8 cellular contexts compared by ENCODE assay signal in genomic region chr5:43627028-43627427, GRCh38. TPM values are rescaled to one million over a fixed set of nuclear protein-coding genes. Genes with fewer than 3 reads are reported as not detected.
DNase-seq lines count a peak whose midpoint lies in the region; FAIRE-seq and TF ChIP-seq lines count a peak whose summit lies in the region.

No MANE protein-coding gene starts in this region.

- no peak overlapping the region for H3K4me3 ChIP-seq in endodermal cell (ENCODE audit: low read length)

- intact Hi-C loops in activated CD4-positive, alpha-beta T cell treated with anti-CD3 and anti-CD28 coated beads, Interleukin-2, amount 10 ng/mL, durations not matched to agents 24 days and 14 days (cut with micrococcal nuclease), result no loop called here

- H3K9me3 Mint-ChIP-seq in endodermal cell (no peaks in the 10 kb centered on the region), nephron progenitor cell (no peaks in the 10 kb centered on the region)
- H3K9me3 Mint-ChIP-seq in activated T-cell treated with anti-CD3 and anti-CD28 coated beads, Interleukin-2, amount 50 U/mL, for 24 hours, result no peaks in the 10 kb centered on the region
- no peaks in the 10 kb centered on the region for H3K9me3 Mint-ChIP-seq in activated CD4-positive, alpha-beta T cell treated with anti-CD3 and anti-CD28 coated beads, Interleukin-2, amount 10 ng/mL, durations not matched to agents 24 days and 14 days

- peak; percentile 38 to 46 for DNase-seq in AML-193 (lab: John Stamatoyannopoulos, UW)
- DNase-seq in H4 (ENCODE audit: low spot score), result peak; percentile 78
- DNase-seq in NOMO-1 treated with DMSO at 0.1 percent for 48 hours (lab: John Stamatoyannopoulos, UW; ENCODE audit: unreplicated experiment), result peak; percentile 45
- DNase-seq in endodermal cell, result peak; percentile 88
- peak; percentile 26 for DNase-seq in nephron progenitor cell
- DNase-seq in activated T-cell treated with anti-CD3 and anti-CD28 coated beads, Interleukin-2, amount 50 U/mL, for 24 hours, result no peak
- DNase-seq in activated CD4-positive, alpha-beta T cell treated with anti-CD3 and anti-CD28 coated beads, Interleukin-2, amount 10 ng/mL, durations not matched to agents 24 days and 14 days, result no peak
- DNase-seq in GM19239 (ENCODE audit: insufficient read length, low spot score), result no peak

- no peaks in the 10 kb centered on the region for H3K27me3 Mint-ChIP-seq in endodermal cell (ENCODE audit: insufficient read depth)
- H3K27me3 Mint-ChIP-seq in nephron progenitor cell (ENCODE audit: low read depth, poor library complexity), result no peaks in the 10 kb centered on the region
- no peaks in the 10 kb centered on the region for H3K27me3 Mint-ChIP-seq in activated T-cell treated with anti-CD3 and anti-CD28 coated beads, Interleukin-2, amount 50 U/mL, for 24 hours
- no peaks in the 10 kb centered on the region for H3K27me3 Mint-ChIP-seq in activated CD4-positive, alpha-beta T cell treated with anti-CD3 and anti-CD28 coated beads, Interleukin-2, amount 10 ng/mL, durations not matched to agents 24 days and 14 days

- H3K4me1 Mint-ChIP-seq in endodermal cell (peaks cover 7% of the 10 kb centered on the region), nephron progenitor cell (peaks cover 12% of the 10 kb centered on the region)
- peaks cover 12% of the 10 kb centered on the region for H3K4me1 Mint-ChIP-seq in activated T-cell treated with anti-CD3 and anti-CD28 coated beads, Interleukin-2, amount 50 U/mL, for 24 hours (ENCODE audit: low read depth)
- H3K4me1 Mint-ChIP-seq in activated CD4-positive, alpha-beta T cell treated with anti-CD3 and anti-CD28 coated beads, Interleukin-2, amount 10 ng/mL, durations not matched to agents 24 days and 14 days, result peaks cover 10% of the 10 kb centered on the region

- TF ChIP-seq CTCF in endodermal cell (conservative IDR thresholded peaks at IDR 0.05), result peak; percentile 93
- peak; percentile 38 for TF ChIP-seq CTCF in nephron progenitor cell (IDR thresholded peaks at IDR 0.05)

- WGBS in endodermal cell (ENCODE audit: insufficient coverage in 1 of 2, insufficient read length in 1 of 2), 2 experiments, result 49 to 75% methylated on average over 2 of the region's 2 CpGs

- H3K36me3 ChIP-seq in endodermal cell (ENCODE audit: control insufficient read depth, insufficient read depth, low read length), result peaks cover 11% of the 10 kb centered on the region

- no peak overlapping the region for H3K4me3 Mint-ChIP-seq in endodermal cell
- H3K4me3 Mint-ChIP-seq in nephron progenitor cell, result no peak overlapping the region
- no peak overlapping the region for H3K4me3 Mint-ChIP-seq in activated T-cell treated with anti-CD3 and anti-CD28 coated beads, Interleukin-2, amount 50 U/mL, for 24 hours
- H3K4me3 Mint-ChIP-seq in activated CD4-positive, alpha-beta T cell treated with anti-CD3 and anti-CD28 coated beads, Interleukin-2, amount 10 ng/mL, durations not matched to agents 24 days and 14 days, result no peak overlapping the region

- H3K27ac Mint-ChIP-seq in endodermal cell, result no peak overlapping the region
- H3K27ac Mint-ChIP-seq in nephron progenitor cell, result no peak overlapping the region
- H3K27ac Mint-ChIP-seq in activated T-cell treated with anti-CD3 and anti-CD28 coated beads, Interleukin-2, amount 50 U/mL, for 24 hours, result no peak overlapping the region
- no peak overlapping the region for H3K27ac Mint-ChIP-seq in activated CD4-positive, alpha-beta T cell treated with anti-CD3 and anti-CD28 coated beads, Interleukin-2, amount 10 ng/mL, durations not matched to agents 24 days and 14 days

- no peak overlapping the region for H3K27ac ChIP-seq in endodermal cell (ENCODE audit: low read depth, low read length)

- no peak for FAIRE-seq in GM19239 (lab: Jason Lieb, UNC)

- peaks cover 15% of the 10 kb centered on the region for H3K36me3 Mint-ChIP-seq in endodermal cell (ENCODE audit: low read depth)
- H3K36me3 Mint-ChIP-seq in nephron progenitor cell (ENCODE audit: low read depth), result peaks cover 22% of the 10 kb centered on the region
- H3K36me3 Mint-ChIP-seq in activated T-cell treated with anti-CD3 and anti-CD28 coated beads, Interleukin-2, amount 50 U/mL, for 24 hours (ENCODE audit: low read depth), result peaks cover 71% of the 10 kb centered on the region
- peaks cover 37% of the 10 kb centered on the region for H3K36me3 Mint-ChIP-seq in activated CD4-positive, alpha-beta T cell treated with anti-CD3 and anti-CD28 coated beads, Interleukin-2, amount 10 ng/mL, durations not matched to agents 24 days and 14 days (ENCODE audit: low read depth)

- no peak overlapping the region for H3K9ac ChIP-seq in endodermal cell (ENCODE audit: extremely low read depth, low read length, poor library complexity, severe bottlenecking)

- H3K27me3 ChIP-seq in endodermal cell (ENCODE audit: control insufficient read depth, insufficient read depth, low read length, poor library complexity, severe bottlenecking), result no peaks in the 10 kb centered on the region

- H3K9me3 ChIP-seq in endodermal cell (ENCODE audit: control insufficient read depth, low read length), result no peaks in the 10 kb centered on the region

- H3K4me1 ChIP-seq in endodermal cell (ENCODE audit: control insufficient read depth, insufficient read depth, low read length), result no peaks in the 10 kb centered on the region

RNA-seq across cellular contexts. Expression of gene NNT, which starts 24.0 kb away (rescaled TPM):
- 74.1 and 97.7 TPM in 2 replicates for total RNA-seq in H4 (2014; rRNA removed; shearing (Covaris generic))
- 10 to 100 TPM; 27.5 to 27.9 TPM for total RNA-seq in endodermal cell
- polyA plus RNA-seq in endodermal cell (2013, experiment 1 of 2), result 26.1 TPM
- polyA plus RNA-seq in endodermal cell (2013, experiment 2 of 2), result 26.3 TPM
- 52.2 and 59.1 TPM in 2 replicates for total RNA-seq in activated CD4-positive, alpha-beta T cell treated with anti-CD3 and anti-CD28 coated beads, Interleukin-2, amount 10 ng/mL, durations not matched to agents 24 days and 14 days

Comparison
In these comparisons a context has a peak if more than half of its experiments do, and no peak if none do; other contexts are left out.
1. DNase-seq: peak in AML-193 (2 of 2), H4 (single experiment), NOMO-1 treated with DMSO at 0.1 percent for 48 hours (single experiment), endodermal cell (single experiment) and nephron progenitor cell (single experiment); none in activated T-cell treated with anti-CD3 and anti-CD28 coated beads, Interleukin-2, amount 50 U/mL, for 24 hours (single experiment), activated CD4-positive, alpha-beta T cell treated with anti-CD3 and anti-CD28 coated beads, Interleukin-2, amount 10 ng/mL, durations not matched to agents 24 days and 14 days (single experiment) and GM19239 (single experiment).